ENCODE assay signal across 8 cellular contexts in genomic region chr11:65900125-65900898, GRCh38. TPM values are rescaled to one million over a fixed set of nuclear protein-coding genes. Genes with fewer than 3 reads are reported as not detected.
DNase-seq lines count a peak whose midpoint lies in the region; ATAC-seq, FAIRE-seq and TF ChIP-seq lines count a peak whose summit lies in the region.

Gene FOSL1 (minus strand): TSS chr11:65900388. CDS start chr11:65900339, 49 bp downstream.

- CTCF ChIA-PET in CD8-positive, alpha-beta memory T cell (lab: Charles Lee): interaction anchor here (1.0 to 5.9 kb wide), 4 partner anchors 11 to 167 kb away, joined by 3 to 79 read pairs (median 5); partner anchors contain the start of genes CCDC85B, FIBP and MUS81

- peak within 1 kb of the TSS in 7 of 8 donors; percentile 36 to 92 (median 88) for H3K27ac Mint-ChIP-seq in CD8-positive, alpha-beta memory T cell
- no peak within 1 kb of the TSS for H3K27ac Mint-ChIP-seq in neural crest cell (ENCODE audit: unreplicated experiment)
- peak within 1 kb of the TSS; percentile 86 for H3K27ac Mint-ChIP-seq in stimulated activated naive CD8-positive, alpha-beta T cell treated with anti-CD3 and anti-CD28 coated beads, Interleukin-15, Interleukin-2, amounts not matched to agents 100 ng/mL and 50 ng/mL, for 24 hours

- H3K27me3 ChIP-seq in CD8-positive, alpha-beta memory T cell (ENCODE audit: insufficient read depth, low read length, poor library complexity, severe bottlenecking): peaks cover 6% of the 10 kb centered on the region

- no peaks in the 10 kb centered on the region for H3K9me3 Mint-ChIP-seq in CD8-positive, alpha-beta memory T cell
- no peaks in the 10 kb centered on the region for H3K9me3 Mint-ChIP-seq in neural crest cell
- no peaks in the 10 kb centered on the region for H3K9me3 Mint-ChIP-seq in stimulated activated naive CD8-positive, alpha-beta T cell treated with anti-CD3 and anti-CD28 coated beads, Interleukin-15, Interleukin-2, amounts not matched to agents 100 ng/mL and 50 ng/mL, for 24 hours

- H3K36me3 ChIP-seq in CD8-positive, alpha-beta memory T cell (ENCODE audit: insufficient read depth, low read length): no peaks in the 10 kb centered on the region

- peak within 1 kb of the TSS; percentile 53 to 83 (median 58) for H3K4me3 Mint-ChIP-seq in CD8-positive, alpha-beta memory T cell
- peak within 1 kb of the TSS; percentile 78 for H3K4me3 Mint-ChIP-seq in neural crest cell
- peak within 1 kb of the TSS; percentile 82 for H3K4me3 Mint-ChIP-seq in stimulated activated naive CD8-positive, alpha-beta T cell treated with anti-CD3 and anti-CD28 coated beads, Interleukin-15, Interleukin-2, amounts not matched to agents 100 ng/mL and 50 ng/mL, for 24 hours

- H3K4me1 ChIP-seq in CD8-positive, alpha-beta memory T cell (ENCODE audit: insufficient read depth, low read length): peaks cover 24% of the 10 kb centered on the region

- TF ChIP-seq CTCF in fibroblast of the aortic adventitia (IDR thresholded peaks at IDR 0.05; ENCODE audit: insufficient read depth, low read length) (no peak), neural crest cell (conservative IDR thresholded peaks at IDR 0.05) (no peak)

- no peaks in the 10 kb centered on the region for H3K36me3 Mint-ChIP-seq in CD8-positive, alpha-beta memory T cell
- H3K36me3 Mint-ChIP-seq in neural crest cell (ENCODE audit: low read depth): no peaks in the 10 kb centered on the region
- H3K36me3 Mint-ChIP-seq in stimulated activated naive CD8-positive, alpha-beta T cell treated with anti-CD3 and anti-CD28 coated beads, Interleukin-15, Interleukin-2, amounts not matched to agents 100 ng/mL and 50 ng/mL, for 24 hours (ENCODE audit: low read depth): peaks cover 27% of the 10 kb centered on the region

- DNase-seq in CD8-positive, alpha-beta memory T cell: peak; percentile 90 to 95 (median 93)
- DNase-seq in RCC 7860 (ENCODE audit: low spot score): peak; percentile 88
- DNase-seq in activated T-helper 9 cell treated with anti-CD3 and anti-CD28 coated beads, Interleukin-2, amount 50 U/mL, for 16 hours (ENCODE audit: low read depth): peak; percentile 92
- DNase-seq in fibroblast of the aortic adventitia (ENCODE audit: low read depth): peak; percentile 93
- peak; percentile 46 for DNase-seq in neural crest cell (ENCODE audit: low read depth, low spot score)

- no peaks in the 10 kb centered on the region for H3K9me3 ChIP-seq in CD8-positive, alpha-beta memory T cell (ENCODE audit: low read length)

- peak; percentile 70 for ATAC-seq in GM19397 (IDR thresholded peaks at IDR 0.05; ENCODE audit: unreplicated experiment)
- ATAC-seq in HG03558 (IDR thresholded peaks at IDR 0.05; ENCODE audit: extremely low read depth, unreplicated experiment): peak; percentile 50

- no peak for FAIRE-seq in RCC 7860 (lab: Jason Lieb, UNC)

- H3K27me3 Mint-ChIP-seq in CD8-positive, alpha-beta memory T cell: no peaks in the 10 kb centered on the region
- peaks cover 62% of the 10 kb centered on the region for H3K27me3 Mint-ChIP-seq in neural crest cell (ENCODE audit: low read depth)
- no peaks in the 10 kb centered on the region for H3K27me3 Mint-ChIP-seq in stimulated activated naive CD8-positive, alpha-beta T cell treated with anti-CD3 and anti-CD28 coated beads, Interleukin-15, Interleukin-2, amounts not matched to agents 100 ng/mL and 50 ng/mL, for 24 hours

- POLR2A ChIA-PET in CD8-positive, alpha-beta memory T cell (lab: Charles Lee): interaction anchor here (0.7 to 3.7 kb wide), 4 partner anchors 10 to 19 kb away, joined by 3 to 32 read pairs (median 5); partner anchors contain the start of genes C11orf68, CCDC85B and FIBP

- peak within 1 kb of the TSS; percentile 50 for H3K4me3 ChIP-seq in CD8-positive, alpha-beta memory T cell (ENCODE audit: low read length)
- H3K4me3 ChIP-seq in fibroblast of the aortic adventitia (ENCODE audit: low read depth, low read length): peak within 1 kb of the TSS; percentile 87

- peak within 1 kb of the TSS; percentile 62 for H3K27ac ChIP-seq in CD8-positive, alpha-beta memory T cell (ENCODE audit: low read depth, low read length)

- peaks cover 8 to 13% (median 11%) of the 10 kb centered on the region in 3 donors for H3K4me1 Mint-ChIP-seq in CD8-positive, alpha-beta memory T cell
- H3K4me1 Mint-ChIP-seq in neural crest cell: peaks cover 35% of the 10 kb centered on the region
- peaks cover 45% of the 10 kb centered on the region for H3K4me1 Mint-ChIP-seq in stimulated activated naive CD8-positive, alpha-beta T cell treated with anti-CD3 and anti-CD28 coated beads, Interleukin-15, Interleukin-2, amounts not matched to agents 100 ng/mL and 50 ng/mL, for 24 hours (ENCODE audit: low read depth)

RNA-seq across cellular contexts. Expression of gene FOSL1, which starts in this region (rescaled TPM):
- total RNA-seq in CD8-positive, alpha-beta memory T cell: 10 to 100 TPM; 26.4 to 26.9 TPM
- 0.51 TPM for polyA plus RNA-seq in CD8-positive, alpha-beta memory T cell
- 11.4 and 73.9 TPM in 2 replicates for total RNA-seq in fibroblast of the aortic adventitia (ENCODE audit: low replicate concordance)
- 4.2 and 4.7 TPM in 2 replicates for total RNA-seq in neural crest cell

Comparison
In these comparisons a context has a peak if more than half of its experiments do, and no peak if none do; other contexts are left out.
1. Peak in every context shown above with its lines: DNase-seq, ATAC-seq, H3K4me3 ChIP-seq and H3K27ac ChIP-seq.